ENCODE assay signal across 21 cellular contexts in the genomic region with DNA sequence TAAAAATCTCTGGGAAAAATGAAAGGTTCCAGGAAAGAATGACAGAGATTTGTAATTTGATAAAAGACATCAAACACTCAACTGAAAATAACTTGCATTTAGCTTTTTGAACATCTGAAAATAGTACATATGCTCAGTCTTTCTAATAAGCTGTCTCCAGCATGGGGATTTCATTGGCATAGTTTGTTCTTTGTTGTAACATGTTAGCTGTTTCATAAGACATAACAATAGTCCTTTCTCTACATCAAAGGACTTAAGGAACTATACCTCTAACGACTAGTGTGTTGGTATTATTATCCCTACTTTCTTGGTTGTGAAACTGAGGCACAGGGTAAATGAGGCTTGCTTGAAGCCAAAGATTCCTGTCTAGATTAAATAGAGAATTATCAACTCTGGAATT. TPM values are rescaled to one million over a fixed set of nuclear protein-coding genes. Genes with fewer than 3 reads are reported as not detected.
A peak's percentile ranks its signal among the peaks of the same experiment; 100 is the strongest.
DNase-seq lines count a peak whose midpoint lies in the region; ATAC-seq, FAIRE-seq and TF ChIP-seq lines count a peak whose summit lies in the region.
"Had no signal": no experiment of that assay in that cellular context is flagged by ENCODE, and none has a peak within 500 bp of the region (broad histone marks: within the 10 kb centered on the region; RNA-seq: fewer than 3 reads in every experiment).

No MANE protein-coding gene starts in this region.

- H3K9me1 ChIP-seq in keratinocyte (ENCODE audit: control insufficient read depth, extremely low read depth, insufficient read depth, low read length), result no peaks in the 10 kb centered on the region

- no peaks in the 10 kb centered on the region for H3K79me2 ChIP-seq in HepG2 (ENCODE audit: insufficient read depth, low read length)
- no peaks in the 10 kb centered on the region for H3K79me2 ChIP-seq in keratinocyte (ENCODE audit: control insufficient read depth, insufficient read depth, low read length)

- H2AFZ ChIP-seq in HepG2 (ENCODE audit: low read length) (no peak overlapping the region), keratinocyte (ENCODE audit: control insufficient read depth, low read length) (no peak overlapping the region)

- H3K27me3 ChIP-seq in HepG2 (ENCODE audit: control insufficient read depth in 1 of 2, insufficient read depth in 2 of 2, low read length in 2 of 2) (no peaks in the 10 kb centered on the region), right lobe of liver (no peaks in the 10 kb centered on the region), bronchial epithelial cell (ENCODE audit: control insufficient read depth, insufficient read depth, low read length) (no peaks in the 10 kb centered on the region), keratinocyte (ENCODE audit: control insufficient read depth, extremely low read depth, insufficient read depth, low read length) (no peaks in the 10 kb centered on the region)
- H3K27me3 ChIP-seq: BLaER1 treated with 17β-estradiol and CSF1 and Interleukin-3, amounts not matched to agents 10 nM and 100 nM had no signal

- no peaks in the 10 kb centered on the region for H4K20me1 ChIP-seq in HepG2 (ENCODE audit: insufficient read depth, low read length)
- no peaks in the 10 kb centered on the region for H4K20me1 ChIP-seq in keratinocyte (ENCODE audit: control insufficient read depth, extremely low read depth, insufficient read depth, low read length)

- H3K4me2 ChIP-seq in HepG2 (ENCODE audit: low read depth, low read length), result no peak overlapping the region
- no peak overlapping the region for H3K4me2 ChIP-seq in keratinocyte (ENCODE audit: control insufficient read depth, extremely low read depth, insufficient read depth, low read depth, low read length)
- H3K4me2 ChIP-seq: BLaER1 treated with 17β-estradiol and CSF1 and Interleukin-3, amounts not matched to agents 10 nM and 100 nM had no signal

- H3K9me3 ChIP-seq in HepG2 (ENCODE audit: low read length) (no peaks in the 10 kb centered on the region), right lobe of liver (no peaks in the 10 kb centered on the region), keratinocyte (ENCODE audit: control insufficient read depth, low read depth, low read length) (no peaks in the 10 kb centered on the region)
- H3K9me3 ChIP-seq: BLaER1 treated with 17β-estradiol and CSF1 and Interleukin-3, amounts not matched to agents 10 nM and 100 nM; Caco-2 had no signal

- no peak overlapping the region for H3K4me3 ChIP-seq in HepG2 (replicated peaks in 1 of 3; ENCODE audit: insufficient read depth in 1 of 3, low read depth in 2 of 3, low read length in 3 of 3)
- no peak overlapping the region for H3K4me3 ChIP-seq in right lobe of liver
- H3K4me3 ChIP-seq in bronchial epithelial cell (ENCODE audit: low read depth, low read length), result no peak overlapping the region
- H3K4me3 ChIP-seq in keratinocyte (ENCODE audit: control insufficient read depth in 2 of 3, extremely low read depth in 1 of 3, insufficient read depth in 2 of 3, low read depth in 1 of 3, low read length in 3 of 3), result no peak overlapping the region
- H3K4me3 ChIP-seq: BLaER1 treated with 17β-estradiol and CSF1 and Interleukin-3, amounts not matched to agents 10 nM and 100 nM had no signal

- POLR2A ChIA-PET in HepG2 (lab: Yijun Ruan, JAX), result no interaction called here

- TF ChIP-seq POLR2A in HepG2 (IDR thresholded peaks at IDR 0.05; ENCODE audit: insufficient read depth in 1 of 2, low read depth in 2 of 2, low read length in 2 of 2) (no peak), right lobe of liver (IDR thresholded peaks at IDR 0.05) (no peak)

- H3K36me3 ChIP-seq in HepG2 (replicated peaks in 1 of 2; ENCODE audit: control insufficient read depth in 1 of 2, insufficient read depth in 2 of 2, low read length in 2 of 2), result peaks cover 2 to 3% of the 10 kb centered on the region in 2 experiments; a peak in 1 of 5 replicates
- H3K36me3 ChIP-seq in right lobe of liver, result peaks cover 0 to 5% (median 0%) of the 10 kb centered on the region in 4 donors
- H3K36me3 ChIP-seq in bronchial epithelial cell (ENCODE audit: control insufficient read depth, insufficient read depth, low read length), result no peaks in the 10 kb centered on the region
- H3K36me3 ChIP-seq in keratinocyte (ENCODE audit: control insufficient read depth in 2 of 2, extremely low read depth in 1 of 2, insufficient read depth in 2 of 2, low read length in 2 of 2), result peaks cover 0 to 4% of the 10 kb centered on the region in 2 experiments

- TF ChIP-seq CTCF in HepG2 (CRISPR knock-in tag; IDR thresholded peaks at IDR 0.05) (no peak), right lobe of liver (IDR thresholded peaks at IDR 0.05) (no peak), bronchial epithelial cell (IDR thresholded peaks at IDR 0.05; ENCODE audit: insufficient read depth, low read length, severe bottlenecking) (no peak), keratinocyte (optimal IDR thresholded peaks at IDR 0.05 in 1 of 3, IDR thresholded peaks at IDR 0.05 in 1 of 3, conservative IDR thresholded peaks at IDR 0.05 in 1 of 3; ENCODE audit: extremely low read depth in 1 of 3, insufficient read depth in 2 of 3, low read length in 3 of 3) (no peak)

- intact Hi-C loops in HepG2 (cut with micrococcal nuclease; ENCODE audit: unreplicated experiment), result no loop called here
- intact Hi-C loops in right lobe of liver (cut with DNase I), result no loop called here

- in situ Hi-C loops in HepG2 (cut with HindIII; ENCODE audit: extremely low pct_ligation_motif_present, low pct_unique_long_range_greater_than_20kb), result no loop called here

- CTCF ChIA-PET in HepG2 (lab: Yijun Ruan, JAX; ENCODE audit: low intra/inter-chr PET ratio, low total read pairs), result no interaction called here

- ATAC-seq in HepG2, result no peak
- ATAC-seq in right lobe of liver, result no peak
- ATAC-seq: CD8-positive, alpha-beta T cell had no signal

- H3K27ac ChIP-seq in HepG2 (ENCODE audit: extremely low read length, insufficient read depth, low read length) (no peak overlapping the region), right lobe of liver (no peak overlapping the region), keratinocyte (ENCODE audit: control insufficient read depth, insufficient read depth, low read length) (no peak overlapping the region)
- H3K27ac ChIP-seq: BLaER1 treated with 17β-estradiol and CSF1 and Interleukin-3, amounts not matched to agents 10 nM and 100 nM; C4-2B had no signal

- H3K4me1 ChIP-seq in HepG2 (ENCODE audit: insufficient read depth, low read length) (peaks cover 8% of the 10 kb centered on the region; the same call in 1 of the 2 replicates), right lobe of liver (no peaks in the 10 kb centered on the region), keratinocyte (ENCODE audit: control insufficient read depth, extremely low read depth, insufficient read depth, low read length) (peaks cover 4% of the 10 kb centered on the region)
- H3K4me1 ChIP-seq: BLaER1 treated with 17β-estradiol and CSF1 and Interleukin-3, amounts not matched to agents 10 nM and 100 nM; Caco-2 had no signal

- BruUV-seq in HepG2 (replicated peaks; lab: Mats Ljungman, UMichigan), result TSS peak; percentile 42

- WGBS in HepG2 (ENCODE audit: low lambda C conversion rate), result 43% methylated on average over 1 of the region's 1 CpG
- WGBS in right lobe of liver (ENCODE audit: insufficient coverage, low coverage, low lambda C conversion rate, missing lambda C conversion rate), result 94% methylated on average over 1 of the region's 1 CpG

- H3K9ac ChIP-seq in HepG2 (ENCODE audit: insufficient read depth, low read depth, low read length), result no peak overlapping the region
- no peak overlapping the region for H3K9ac ChIP-seq in keratinocyte (ENCODE audit: control insufficient read depth, extremely low read depth, insufficient read depth, low read length)
- H3K9ac ChIP-seq: BLaER1 treated with 17β-estradiol and CSF1 and Interleukin-3, amounts not matched to agents 10 nM and 100 nM had no signal

- no peak for FAIRE-seq in HepG2 (lab: Jason Lieb, UNC)
- FAIRE-seq in bronchial epithelial cell (lab: Jason Lieb, UNC), result no peak
- peak; percentile 61 for FAIRE-seq in keratinocyte (lab: Jason Lieb, UNC)
- FAIRE-seq: A204.1, D721Med, G401.6, GM12891 had no signal

- DNase-seq in HepG2 (ENCODE audit: low spot score) (no peak), right lobe of liver (no peak), bronchial epithelial cell (ENCODE audit: low read depth) (peak; percentile 55), keratinocyte (ENCODE audit: low read depth, low spot score) (no peak), AG08396 (ENCODE audit: low spot score) (no peak)
- no peak for DNase-seq in activated naive CD4-positive, alpha-beta T cell (lab: John Stamatoyannopoulos, UW)
- DNase-seq: 8988T; ACHN; AML-193; Caco-2; Calu3; CD4-positive, alpha-beta T cell; CD8-positive, alpha-beta T cell; DMS79 treated with DMSO at 0.1 percent for 48 hours; GF-D8 had no signal

- no peak for TF ChIP-seq RAD21 in HepG2 (CRISPR knock-in tag; IDR thresholded peaks at IDR 0.05)

- dilution Hi-C loops in keratinocyte (cut with MboI; ENCODE audit: extremely low pct_ligation_motif_present, low sequenced_read_pairs), result no loop called here

- TF ChIP-seq EP300 in HepG2 (IDR thresholded peaks at IDR 0.05; ENCODE audit: low read depth in 2 of 2, low read length in 2 of 2), result no peak
- TF ChIP-seq EP300 in HepG2 (CRISPR knock-in tag; IDR thresholded peaks at IDR 0.05; ENCODE audit: borderline replicate concordance), result no peak

RNA-seq across cellular contexts. Expression of gene EIF2B3, which starts 22.0 kb away (rescaled TPM):
- total RNA-seq in HepG2 (2016; rRNA removed; fragmentation: Illumina TruSeq; extraction: Trizol) (41.0 and 62.6 TPM in 2 replicates), right lobe of liver (10 to 100 TPM; 12.0 to 29.1 (median 17.2) TPM), bronchial epithelial cell (16.9 and 23.4 TPM in 2 replicates)
- total RNA-seq in HepG2 (2016; cell fraction: cytosol; rRNA removed; fragmentation: Illumina TruSeq; extraction: Trizol; ENCODE audit: low read depth), result 9.5 and 10.1 TPM in 2 replicates
- 39.3 and 67.7 TPM in 2 replicates for total RNA-seq in HepG2 (2016; cell fraction: insoluble cytoplasmic fraction; rRNA removed; fragmentation: Illumina TruSeq; extraction: Trizol)
- 13.5 and 13.7 TPM in 2 replicates for total RNA-seq in HepG2 (2016; cell fraction: membrane; rRNA removed; fragmentation: Illumina TruSeq; extraction: Trizol)
- total RNA-seq in HepG2 (2016; cell fraction: nucleus; rRNA removed; fragmentation: Illumina TruSeq; extraction: Trizol), result 24.8 and 30.1 TPM in 2 replicates
- polyA plus RNA-seq in HepG2 (2011; rRNA removed) (17.1 and 20.1 TPM in 2 replicates), keratinocyte (29.3 to 46.7 TPM (median 35.2 TPM) in 3 replicates)
- polyA plus RNA-seq in HepG2 (2011; cell fraction: cytosol; rRNA removed), result 14.3 and 17.4 TPM in 2 replicates
- polyA plus RNA-seq in HepG2 (2011; cell fraction: nucleus; rRNA removed), result 4.6 and 6.5 TPM in 2 replicates
- 18.6 and 21.6 TPM in 2 replicates for polyA plus RNA-seq in HepG2 (2012)
- 5.6 and 5.8 TPM in 2 replicates for polyA plus RNA-seq in HepG2 (2016; cell fraction: cytosol; fragmentation: Illumina TruSeq; extraction: Trizol; ENCODE audit: low read depth)
- 51.1 and 52.1 TPM in 2 replicates for polyA plus RNA-seq in HepG2 (2016; cell fraction: insoluble cytoplasmic fraction; fragmentation: Illumina TruSeq; extraction: Trizol; ENCODE audit: low read depth)
- 6.7 and 6.9 TPM in 2 replicates for polyA plus RNA-seq in HepG2 (2016; cell fraction: membrane; fragmentation: Illumina TruSeq; extraction: Trizol; ENCODE audit: low read depth)
- polyA plus RNA-seq in HepG2 (2016; cell fraction: nucleus; fragmentation: Illumina TruSeq; extraction: Trizol; ENCODE audit: insufficient read depth, low read depth), result 14.3 and 17.5 TPM in 2 replicates
- 12.9 and 18.9 TPM in 2 replicates for polyA minus RNA-seq in HepG2 (2011; rRNA and poly(A)+ RNA removed; ENCODE audit: low replicate concordance)
- polyA minus RNA-seq in HepG2 (2011; cell fraction: cytosol; rRNA and poly(A)+ RNA removed), result 8.2 and 12.9 TPM in 2 replicates
- 24.9 and 35.5 TPM in 2 replicates for polyA minus RNA-seq in HepG2 (2011; cell fraction: nucleus; rRNA and poly(A)+ RNA removed)
- polyA plus RNA-seq in keratinocyte (2011; ENCODE audit: low read depth), result 19.7 TPM
- 28.2 and 38.1 TPM in 2 replicates for polyA plus RNA-seq in keratinocyte (2011; cell fraction: cytosol; rRNA removed)
- 26.1 and 29.4 TPM in 2 replicates for polyA plus RNA-seq in keratinocyte (2011; cell fraction: nucleus; rRNA removed)
- 21.5 and 28.6 TPM in 2 replicates for polyA plus RNA-seq in keratinocyte (2012; ENCODE audit: low replicate concordance)
- 12.1 to 58.2 TPM (median 18.5 TPM) in 3 replicates for polyA minus RNA-seq in keratinocyte
- polyA minus RNA-seq in keratinocyte (2011; cell fraction: cytosol; rRNA and poly(A)+ RNA removed), result 19.4 TPM
- 21.4 and 31.3 TPM in 2 replicates for polyA minus RNA-seq in keratinocyte (2011; cell fraction: nucleus; rRNA and poly(A)+ RNA removed)

RNA-seq across cellular contexts. Expression of gene HECTD3, which starts 46.7 kb away (rescaled TPM):
- total RNA-seq in HepG2 (2016; rRNA removed; fragmentation: Illumina TruSeq; extraction: Trizol) (16.2 and 18.6 TPM in 2 replicates), right lobe of liver (10 to 100 TPM; 26.8 to 38.2 (median 29.1) TPM), bronchial epithelial cell (12.1 and 16.8 TPM in 2 replicates)
- total RNA-seq in HepG2 (2016; cell fraction: cytosol; rRNA removed; fragmentation: Illumina TruSeq; extraction: Trizol; ENCODE audit: low read depth), result 2.3 and 2.5 TPM in 2 replicates
- 13.8 and 18.5 TPM in 2 replicates for total RNA-seq in HepG2 (2016; cell fraction: insoluble cytoplasmic fraction; rRNA removed; fragmentation: Illumina TruSeq; extraction: Trizol)
- total RNA-seq in HepG2 (2016; cell fraction: membrane; rRNA removed; fragmentation: Illumina TruSeq; extraction: Trizol), result 4.6 and 6.4 TPM in 2 replicates
- 14.0 and 15.5 TPM in 2 replicates for total RNA-seq in HepG2 (2016; cell fraction: nucleus; rRNA removed; fragmentation: Illumina TruSeq; extraction: Trizol)
- polyA plus RNA-seq in HepG2 (2011; rRNA removed) (24.5 and 27.1 TPM in 2 replicates), keratinocyte (28.1 to 38.2 TPM (median 34.9 TPM) in 3 replicates)
- polyA plus RNA-seq in HepG2 (2011; cell fraction: cytosol; rRNA removed), result 19.4 and 21.0 TPM in 2 replicates
- 86.2 and 90.2 TPM in 2 replicates for polyA plus RNA-seq in HepG2 (2011; cell fraction: nucleus; rRNA removed)
- polyA plus RNA-seq in HepG2 (2012), result 11.7 and 15.3 TPM in 2 replicates
- polyA plus RNA-seq in HepG2 (2016; cell fraction: cytosol; fragmentation: Illumina TruSeq; extraction: Trizol; ENCODE audit: low read depth), result 1.4 and 1.9 TPM in 2 replicates
- 17.1 and 21.5 TPM in 2 replicates for polyA plus RNA-seq in HepG2 (2016; cell fraction: insoluble cytoplasmic fraction; fragmentation: Illumina TruSeq; extraction: Trizol; ENCODE audit: low read depth)
- 4.6 and 6.1 TPM in 2 replicates for polyA plus RNA-seq in HepG2 (2016; cell fraction: membrane; fragmentation: Illumina TruSeq; extraction: Trizol; ENCODE audit: low read depth)
- polyA plus RNA-seq in HepG2 (2016; cell fraction: nucleus; fragmentation: Illumina TruSeq; extraction: Trizol; ENCODE audit: insufficient read depth, low read depth), result 38.8 and 41.9 TPM in 2 replicates
- 38.1 and 44.2 TPM in 2 replicates for polyA minus RNA-seq in HepG2 (2011; rRNA and poly(A)+ RNA removed; ENCODE audit: low replicate concordance)
- 13.9 and 14.3 TPM in 2 replicates for polyA minus RNA-seq in HepG2 (2011; cell fraction: cytosol; rRNA and poly(A)+ RNA removed)
- 17.5 and 23.1 TPM in 2 replicates for polyA minus RNA-seq in HepG2 (2011; cell fraction: nucleus; rRNA and poly(A)+ RNA removed)
- polyA plus RNA-seq in keratinocyte (2011; ENCODE audit: low read depth), result 18.6 TPM
- 29.1 and 35.1 TPM in 2 replicates for polyA plus RNA-seq in keratinocyte (2011; cell fraction: cytosol; rRNA removed)
- 71.8 and 72.6 TPM in 2 replicates for polyA plus RNA-seq in keratinocyte (2011; cell fraction: nucleus; rRNA removed)
- polyA plus RNA-seq in keratinocyte (2012; ENCODE audit: low replicate concordance), result 21.5 and 28.9 TPM in 2 replicates
- polyA minus RNA-seq in keratinocyte, result 51.7 to 64.3 TPM (median 52.0 TPM) in 3 replicates
- polyA minus RNA-seq in keratinocyte (2011; cell fraction: cytosol; rRNA and poly(A)+ RNA removed), result 43.5 TPM
- 20.3 and 23.7 TPM in 2 replicates for polyA minus RNA-seq in keratinocyte (2011; cell fraction: nucleus; rRNA and poly(A)+ RNA removed)

RNA-seq across cellular contexts. Expression of gene UROD, which starts 47.7 kb away (rescaled TPM):
- total RNA-seq in HepG2 (2016; rRNA removed; fragmentation: Illumina TruSeq; extraction: Trizol) (171 and 243 TPM in 2 replicates), right lobe of liver (10 to 100 TPM; 57.8 to 92.8 (median 71.2) TPM), bronchial epithelial cell (122 and 151 TPM in 2 replicates)
- total RNA-seq in HepG2 (2016; cell fraction: cytosol; rRNA removed; fragmentation: Illumina TruSeq; extraction: Trizol; ENCODE audit: low read depth), result 52.3 and 57.9 TPM in 2 replicates
- 176 and 234 TPM in 2 replicates for total RNA-seq in HepG2 (2016; cell fraction: insoluble cytoplasmic fraction; rRNA removed; fragmentation: Illumina TruSeq; extraction: Trizol)
- 80.0 and 84.0 TPM in 2 replicates for total RNA-seq in HepG2 (2016; cell fraction: membrane; rRNA removed; fragmentation: Illumina TruSeq; extraction: Trizol)
- total RNA-seq in HepG2 (2016; cell fraction: nucleus; rRNA removed; fragmentation: Illumina TruSeq; extraction: Trizol), result 104 and 109 TPM in 2 replicates
- polyA plus RNA-seq in HepG2 (2011; rRNA removed) (162 and 172 TPM in 2 replicates), keratinocyte (157 to 212 TPM (median 174 TPM) in 3 replicates)
- polyA plus RNA-seq in HepG2 (2011; cell fraction: cytosol; rRNA removed), result 149 and 186 TPM in 2 replicates
- 221 and 235 TPM in 2 replicates for polyA plus RNA-seq in HepG2 (2011; cell fraction: nucleus; rRNA removed)
- polyA plus RNA-seq in HepG2 (2012), result 54.1 and 58.6 TPM in 2 replicates
- polyA plus RNA-seq in HepG2 (2016; cell fraction: cytosol; fragmentation: Illumina TruSeq; extraction: Trizol; ENCODE audit: low read depth), result 54.0 and 55.9 TPM in 2 replicates
- 208 and 224 TPM in 2 replicates for polyA plus RNA-seq in HepG2 (2016; cell fraction: insoluble cytoplasmic fraction; fragmentation: Illumina TruSeq; extraction: Trizol; ENCODE audit: low read depth)
- 72.8 and 73.2 TPM in 2 replicates for polyA plus RNA-seq in HepG2 (2016; cell fraction: membrane; fragmentation: Illumina TruSeq; extraction: Trizol; ENCODE audit: low read depth)
- 178 and 190 TPM in 2 replicates for polyA plus RNA-seq in HepG2 (2016; cell fraction: nucleus; fragmentation: Illumina TruSeq; extraction: Trizol; ENCODE audit: insufficient read depth, low read depth)
- 175 and 194 TPM in 2 replicates for polyA minus RNA-seq in HepG2 (2011; rRNA and poly(A)+ RNA removed; ENCODE audit: low replicate concordance)
- polyA minus RNA-seq in HepG2 (2011; cell fraction: cytosol; rRNA and poly(A)+ RNA removed), result 36.4 and 37.4 TPM in 2 replicates
- polyA minus RNA-seq in HepG2 (2011; cell fraction: nucleus; rRNA and poly(A)+ RNA removed), result 48.0 and 55.0 TPM in 2 replicates
- polyA plus RNA-seq in keratinocyte (2011; ENCODE audit: low read depth), result 24.1 TPM
- polyA plus RNA-seq in keratinocyte (2011; cell fraction: cytosol; rRNA removed), result 179 and 214 TPM in 2 replicates
- polyA plus RNA-seq in keratinocyte (2011; cell fraction: nucleus; rRNA removed), result 191 and 217 TPM in 2 replicates
- 46.3 and 122 TPM in 2 replicates for polyA plus RNA-seq in keratinocyte (2012; ENCODE audit: low replicate concordance)
- polyA minus RNA-seq in keratinocyte, result 122 to 185 TPM (median 158 TPM) in 3 replicates
- 86.1 TPM for polyA minus RNA-seq in keratinocyte (2011; cell fraction: cytosol; rRNA and poly(A)+ RNA removed)
- 36.7 and 50.2 TPM in 2 replicates for polyA minus RNA-seq in keratinocyte (2011; cell fraction: nucleus; rRNA and poly(A)+ RNA removed)
